Comparison of ENCODE assay signal across 8 cellular contexts in the genomic region with DNA sequence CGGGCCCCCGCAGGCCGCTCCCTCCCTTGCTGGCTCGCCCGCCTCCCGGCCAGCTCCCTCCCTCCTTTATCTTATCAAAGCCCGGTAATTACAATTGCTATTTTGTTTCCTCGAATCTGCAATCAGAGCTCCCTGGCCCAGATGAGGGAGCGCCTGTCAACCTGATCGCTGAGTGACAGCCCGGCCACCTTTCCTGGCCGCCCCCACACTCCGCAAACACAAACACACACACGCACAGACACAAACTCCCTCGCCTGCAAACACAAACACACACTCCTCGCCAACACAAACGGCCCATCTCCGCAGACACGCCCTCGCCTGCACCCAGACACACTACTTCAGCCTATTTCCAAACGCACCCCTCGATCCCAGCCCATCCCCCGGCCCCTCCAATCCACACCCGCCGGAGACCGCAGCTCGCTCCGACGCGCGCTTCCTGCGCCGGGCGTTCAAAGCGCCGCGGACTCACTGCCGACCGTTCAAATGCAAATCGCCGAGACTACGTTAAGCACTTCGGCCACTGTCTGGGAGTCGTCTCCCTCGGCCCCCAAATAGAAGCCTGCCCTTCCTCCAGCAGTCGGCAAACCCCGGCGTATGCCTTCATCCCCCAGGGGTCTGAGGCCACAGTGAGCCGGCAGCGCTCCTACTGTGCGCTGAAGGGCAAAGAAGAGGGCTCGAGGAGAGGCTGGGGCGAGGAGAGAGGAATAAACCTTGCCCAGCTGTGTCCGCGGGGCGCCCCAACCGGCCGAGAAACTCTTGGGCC. TPM values are rescaled to one million over a fixed set of nuclear protein-coding genes. Genes with fewer than 3 reads are reported as not detected.
A peak's percentile ranks its signal among the peaks of the same experiment; 100 is the strongest.
DNase-seq lines count a peak whose midpoint lies in the region; ATAC-seq and TF ChIP-seq lines count a peak whose summit lies in the region.

No MANE protein-coding gene starts in this region.

- peaks cover 32 to 76% (median 51%) of the 10 kb centered on the region in 4 donors for H3K4me1 Mint-ChIP-seq in CD4-positive, alpha-beta memory T cell
- H3K4me1 Mint-ChIP-seq in mesothelial cell of epicardium = peaks cover 41% of the 10 kb centered on the region

- peaks cover 28 to 29% of the 10 kb centered on the region in 2 donors for H3K27me3 Mint-ChIP-seq in CD4-positive, alpha-beta memory T cell
- peaks cover 62% of the 10 kb centered on the region for H3K27me3 Mint-ChIP-seq in mesothelial cell of epicardium (ENCODE audit: low read depth)

- H3K9me3 Mint-ChIP-seq in CD4-positive, alpha-beta memory T cell = peaks cover 0 to 2% (median 0%) of the 10 kb centered on the region in 8 donors
- H3K9me3 Mint-ChIP-seq in mesothelial cell of epicardium = no peaks in the 10 kb centered on the region

- peaks cover 0 to 4% of the 10 kb centered on the region in 2 donors for H3K36me3 Mint-ChIP-seq in CD4-positive, alpha-beta memory T cell
- peaks cover 8% of the 10 kb centered on the region for H3K36me3 Mint-ChIP-seq in mesothelial cell of epicardium

- 11 to 12% methylated on average over 57 to 58 of the region's 58 CpGs for WGBS in aorta, 2 donors

- TF ChIP-seq CTCF in mesothelial cell of epicardium (IDR thresholded peaks at IDR 0.05; ENCODE audit: unreplicated experiment) = no peak

- POLR2A ChIA-PET in CD4-positive, alpha-beta memory T cell (lab: Charles Lee; ENCODE audit: partially characterized antibody) = interaction anchor here (1.0 kb wide), 1 partner anchor 37 kb away, joined by 3 read pairs; no protein-coding TSS in a partner anchor

- peaks cover 37% of the 10 kb centered on the region for H3K27me3 ChIP-seq in CD4-positive, alpha-beta memory T cell (ENCODE audit: insufficient read depth, low read length)
- peaks cover 34 to 40% of the 10 kb centered on the region in 2 donors for H3K27me3 ChIP-seq in duodenal mucosa (ENCODE audit: control insufficient read depth in 1 of 2, insufficient read depth in 2 of 2, low read length in 2 of 2)
- no peaks in the 10 kb centered on the region for H3K27me3 ChIP-seq in aorta (ENCODE audit: control insufficient read depth in 1 of 2, insufficient read depth in 2 of 2, low read length in 1 of 2)

- ATAC-seq in aorta (ENCODE audit: low FRiP score) = no peak
- ATAC-seq in HG03354 (IDR thresholded peaks at IDR 0.05; ENCODE audit: poor library complexity, severe bottlenecking, unreplicated experiment) = no peak

- H3K36me3 ChIP-seq in CD4-positive, alpha-beta memory T cell (ENCODE audit: insufficient read depth, low read length) = no peaks in the 10 kb centered on the region
- H3K36me3 ChIP-seq in duodenal mucosa (ENCODE audit: control insufficient read depth in 1 of 2, insufficient read depth in 2 of 2, low read length in 2 of 2) (no peaks in the 10 kb centered on the region), aorta (ENCODE audit: control insufficient read depth in 1 of 2, insufficient read depth in 2 of 2, low read length in 1 of 2) (no peaks in the 10 kb centered on the region)

- intact Hi-C loops in CD4-positive, alpha-beta memory T cell (cut with micrococcal nuclease) = no loop called here
- intact Hi-C loops in aorta (cut with DNase I) = no loop called here

- H3K9ac ChIP-seq in duodenal mucosa (ENCODE audit: low read depth in 1 of 2, low read length in 2 of 2) = peak overlapping the region in 1 of 2 donors; percentile 32

- no peaks in the 10 kb centered on the region for H3K9me3 ChIP-seq in CD4-positive, alpha-beta memory T cell (ENCODE audit: control insufficient read depth in 1 of 2, low read length in 2 of 2)
- no peaks in the 10 kb centered on the region for H3K9me3 ChIP-seq in duodenal mucosa (ENCODE audit: control insufficient read depth in 1 of 2, low read length in 2 of 2)
- no peaks in the 10 kb centered on the region for H3K9me3 ChIP-seq in aorta (ENCODE audit: control insufficient read depth, low read length)

- peak overlapping the region; percentile 36 to 56 for H3K4me3 ChIP-seq in CD4-positive, alpha-beta memory T cell (ENCODE audit: low read length in 2 of 2)
- peak overlapping the region; percentile 55 to 71 for H3K4me3 ChIP-seq in duodenal mucosa (ENCODE audit: low read depth in 1 of 2, low read length in 2 of 2)
- H3K4me3 ChIP-seq in aorta (ENCODE audit: low read length in 2 of 2) = no peak overlapping the region

- peak overlapping the region in 3 of 7 donors; percentile 8 to 94 (median 63) for H3K27ac Mint-ChIP-seq in CD4-positive, alpha-beta memory T cell
- no peak overlapping the region for H3K27ac Mint-ChIP-seq in mesothelial cell of epicardium

- CTCF ChIA-PET in CD4-positive, alpha-beta memory T cell (lab: Charles Lee; ENCODE audit: partially characterized antibody) = interaction anchor here (0.7 to 4.1 kb wide), 10 partner anchors 9 to 1993 kb away, joined by 3 to 35 read pairs (median 3); a partner anchor contains a TSS

- H3K27ac ChIP-seq in CD4-positive, alpha-beta memory T cell (ENCODE audit: low read depth, low read length) = no peak overlapping the region
- H3K27ac ChIP-seq in duodenal mucosa (ENCODE audit: low read depth, low read length) (no peak overlapping the region), aorta (ENCODE audit: low read depth in 1 of 2, low read length in 2 of 2) (no peak overlapping the region)

- DNase-seq in CD4-positive, alpha-beta memory T cell = peak in 2 of 5 donors; percentile 24 to 39
- DNase-seq in NCI-H526 treated with DMSO at 0.1 percent for 48 hours (lab: John Stamatoyannopoulos, UW) = peak; percentile 37
- no peak for DNase-seq in mesothelial cell of epicardium (ENCODE audit: low spot score in 2 of 2, unreplicated experiment in 2 of 2)
- peak; percentile 59 to 79 for DNase-seq in aorta
- DNase-seq in SHP77 treated with DMSO at 0.1 percent for 48 hours (lab: John Stamatoyannopoulos, UW) = no peak
- DNase-seq in LoVo (ENCODE audit: low spot score) = no peak

- peaks cover 70% of the 10 kb centered on the region for H3K4me1 ChIP-seq in CD4-positive, alpha-beta memory T cell (ENCODE audit: insufficient read depth, low read length)
- H3K4me1 ChIP-seq in duodenal mucosa (ENCODE audit: control insufficient read depth in 1 of 2, insufficient read depth in 2 of 2, low read length in 2 of 2) (peaks cover 45 to 51% of the 10 kb centered on the region in 2 donors), aorta (ENCODE audit: control insufficient read depth in 1 of 2, insufficient read depth in 2 of 2, low read length in 2 of 2) (no peaks in the 10 kb centered on the region)

- peak overlapping the region; percentile 72 to 90 (median 78) for H3K4me3 Mint-ChIP-seq in CD4-positive, alpha-beta memory T cell
- peak overlapping the region; percentile 55 for H3K4me3 Mint-ChIP-seq in mesothelial cell of epicardium

RNA-seq across cellular contexts. Expression of a gene that starts 3.0 kb away (rescaled TPM):
- total RNA-seq in CD4-positive, alpha-beta memory T cell = not detected
- polyA plus RNA-seq in CD4-positive, alpha-beta memory T cell = not detected
- total RNA-seq in mesothelial cell of epicardium (not detected in 3 replicates), aorta (not detected)
- polyA plus RNA-seq in aorta = not detected

RNA-seq across cellular contexts. Expression of a gene that starts 4.3 kb away (rescaled TPM):
- 10 to 100 TPM; 11.1 to 12.4 TPM for total RNA-seq in CD4-positive, alpha-beta memory T cell
- 1 to 10 TPM; 5.3 to 6.8 TPM for polyA plus RNA-seq in CD4-positive, alpha-beta memory T cell
- 42.4 to 45.6 TPM (median 45.2 TPM) in 3 replicates for total RNA-seq in mesothelial cell of epicardium
- 10 to 100 TPM; 12.7 to 19.8 TPM for total RNA-seq in aorta
- polyA plus RNA-seq in aorta = 10 to 100 TPM; 18.5 to 22.3 TPM

RNA-seq across cellular contexts. Expression of a gene that starts 39.3 kb away (rescaled TPM):
- 100 to 1,000 TPM; 307 to 325 TPM for total RNA-seq in CD4-positive, alpha-beta memory T cell
- polyA plus RNA-seq in CD4-positive, alpha-beta memory T cell = 10 to 100 TPM; 26.6 to 49.2 TPM
- total RNA-seq in mesothelial cell of epicardium (162 to 168 TPM (median 165 TPM) in 3 replicates), aorta (100 to 1,000 TPM; 126 to 171 TPM)
- 10 to 100 TPM; 38.7 to 97.4 TPM for polyA plus RNA-seq in aorta

Comparison
In these comparisons a context has a peak if more than half of its experiments do, and no peak if none do; other contexts are left out.
1. DNase-seq: peak in NCI-H526 treated with DMSO at 0.1 percent for 48 hours (single experiment) and aorta (2 of 2); none in mesothelial cell of epicardium (0 of 2), SHP77 treated with DMSO at 0.1 percent for 48 hours (single experiment) and LoVo (single experiment).
2. H3K4me3 ChIP-seq: peak in CD4-positive, alpha-beta memory T cell (2 of 2) and duodenal mucosa (2 of 2); none in aorta (0 of 2).